In genomic region chr21:15409031-15409430, GRCh38 we compare ENCODE assay signal across 33 cellular contexts.
A peak's percentile ranks its signal among the peaks of the same experiment; 100 is the strongest.
DNase-seq lines count a peak whose midpoint lies in the region; ATAC-seq and TF ChIP-seq lines count a peak whose summit lies in the region.
"Had no signal": no experiment of that assay in that cellular context is flagged by ENCODE, and none has a peak within 500 bp of the region (broad histone marks: within the 10 kb centered on the region; RNA-seq: fewer than 3 reads in every experiment).

No MANE protein-coding gene starts in this region.

- H3K27me3 Mint-ChIP-seq in neural progenitor cell (ENCODE audit: insufficient read depth, low read depth), result no peaks in the 10 kb centered on the region
- H3K27me3 Mint-ChIP-seq: B cell; CD4-positive, alpha-beta memory T cell; CD4-positive, alpha-beta T cell; CD4-positive, CD25-positive, alpha-beta regulatory T cell had no signal

- H3K36me3 ChIP-seq in neural progenitor cell (no peaks in the 10 kb centered on the region), psoas muscle (ENCODE audit: insufficient read depth in 1 of 2, low read depth in 1 of 2) (no peaks in the 10 kb centered on the region), gastrocnemius medialis (no peaks in the 10 kb centered on the region), brain microvascular endothelial cell (replicated peaks) (no peaks in the 10 kb centered on the region), osteoblast (ENCODE audit: insufficient read depth, low read length) (no peaks in the 10 kb centered on the region)
- H3K36me3 ChIP-seq: BE2C had no signal

- H3K4me3 ChIP-seq in neural progenitor cell (no peak overlapping the region), psoas muscle (no peak overlapping the region), gastrocnemius medialis (no peak overlapping the region), brain microvascular endothelial cell (ENCODE audit: low read depth, low read length) (no peak overlapping the region), osteoblast (ENCODE audit: insufficient read depth, low read length) (no peak overlapping the region)
- H3K4me3 ChIP-seq: A549; BLaER1; BLaER1 treated with 17β-estradiol and CSF1 and Interleukin-3, amounts not matched to agents 10 nM and 100 nM had no signal

- no peaks in the 10 kb centered on the region for H3F3A ChIP-seq in neural progenitor cell (ENCODE audit: low read depth)

- no peak overlapping the region for H3K27ac ChIP-seq in neural progenitor cell
- no peak overlapping the region for H3K27ac ChIP-seq in psoas muscle
- no peak overlapping the region for H3K27ac ChIP-seq in gastrocnemius medialis
- no peak overlapping the region for H3K27ac ChIP-seq in brain microvascular endothelial cell
- no peak overlapping the region for H3K27ac ChIP-seq in osteoblast (ENCODE audit: low read depth, low read length)
- H3K27ac ChIP-seq: 22Rv1; A549; BLaER1; BLaER1 treated with 17β-estradiol and CSF1 and Interleukin-3, amounts not matched to agents 10 nM and 100 nM; C4-2B had no signal

- H4K20me1 ChIP-seq in neural progenitor cell (ENCODE audit: low read depth) (no peaks in the 10 kb centered on the region), osteoblast (ENCODE audit: insufficient read depth, low read length) (no peaks in the 10 kb centered on the region)
- H4K20me1 ChIP-seq: BLaER1; BLaER1 treated with 17β-estradiol and CSF1 and Interleukin-3, amounts not matched to agents 10 nM and 100 nM had no signal

- H3K9ac ChIP-seq in neural progenitor cell, result no peak overlapping the region
- H3K9ac ChIP-seq: BLaER1; BLaER1 treated with 17β-estradiol and CSF1 and Interleukin-3, amounts not matched to agents 10 nM and 100 nM had no signal

- H3K27me3 ChIP-seq in neural progenitor cell (no peaks in the 10 kb centered on the region), psoas muscle (ENCODE audit: insufficient read depth in 3 of 3, low read length in 2 of 3) (no peaks in the 10 kb centered on the region), gastrocnemius medialis (no peaks in the 10 kb centered on the region), brain microvascular endothelial cell (replicated peaks) (no peaks in the 10 kb centered on the region), osteoblast (ENCODE audit: insufficient read depth, low read length) (no peaks in the 10 kb centered on the region)
- H3K27me3 ChIP-seq: BE2C; BLaER1; BLaER1 treated with 17β-estradiol and CSF1 and Interleukin-3, amounts not matched to agents 10 nM and 100 nM had no signal

- WGBS in psoas muscle, 3 donors, result 24 to 33% (median 31%) methylated on average over 1 of the region's 1 CpG

- no peak for DNase-seq in neural progenitor cell (ENCODE audit: low spot score)
- no peak for DNase-seq in psoas muscle
- DNase-seq in gastrocnemius medialis, result no peak
- no peak for DNase-seq in brain microvascular endothelial cell
- DNase-seq in inferior parietal cortex (ENCODE audit: extremely low spot score), result no peak
- no peak for DNase-seq in osteoblast (ENCODE audit: insufficient read length, low spot score, missing footprints)
- DNase-seq: 8988T; ACHN; AML-193; BE2C; C1 segment of cervical spinal cord; Caco-2; Calu3; CD4-positive, alpha-beta memory T cell; CD4-positive, alpha-beta T cell; CD4-positive, CD25-positive, alpha-beta regulatory T cell; CD8-positive, alpha-beta memory T cell; CD8-positive, alpha-beta T cell; COR-L47; DMS 273 treated with DMSO at 0.1 percent for 48 hours; DMS153; DMS53; DMS79; DMS79 treated with DMSO at 0.1 percent for 48 hours; DND-41; EL had no signal

- TF ChIP-seq CTCF in neural progenitor cell (IDR thresholded peaks at IDR 0.05) (no peak), psoas muscle (IDR thresholded peaks at IDR 0.05) (no peak), gastrocnemius medialis (IDR thresholded peaks at IDR 0.05 in 4 of 5, conservative IDR thresholded peaks at IDR 0.05 in 1 of 5) (no peak), brain microvascular endothelial cell (IDR thresholded peaks at IDR 0.05; ENCODE audit: low read depth, low read length, missing control alignments) (no peak), osteoblast (IDR thresholded peaks at IDR 0.05; ENCODE audit: extremely low read depth, low read depth, low read length) (no peak)

- H3K9me3 Mint-ChIP-seq in neural progenitor cell, result peaks cover 6% of the 10 kb centered on the region

- H2AFZ ChIP-seq in neural progenitor cell (replicated peaks) (peak overlapping the region; percentile 11), osteoblast (ENCODE audit: low read length) (no peak overlapping the region)

- no peaks in the 10 kb centered on the region for H3K4me1 ChIP-seq in neural progenitor cell
- no peaks in the 10 kb centered on the region for H3K4me1 ChIP-seq in psoas muscle
- peaks cover 0 to 7% of the 10 kb centered on the region in 2 donors for H3K4me1 ChIP-seq in gastrocnemius medialis
- H3K4me1 ChIP-seq in osteoblast (ENCODE audit: insufficient read depth, low read length), result no peaks in the 10 kb centered on the region
- H3K4me1 ChIP-seq: A549, Caco-2 had no signal

- H3K4me2 ChIP-seq in neural progenitor cell (no peak overlapping the region), osteoblast (ENCODE audit: insufficient read depth, low read length) (no peak overlapping the region)
- H3K4me2 ChIP-seq: A549; BLaER1; BLaER1 treated with 17β-estradiol and CSF1 and Interleukin-3, amounts not matched to agents 10 nM and 100 nM had no signal

- H3K4me3 Mint-ChIP-seq in neural progenitor cell, result no peak overlapping the region
- H3K4me3 Mint-ChIP-seq: B cell; CD14-positive monocyte; CD4-positive, alpha-beta memory T cell; CD4-positive, alpha-beta T cell; CD4-positive, CD25-positive, alpha-beta regulatory T cell; CD8-positive, alpha-beta memory T cell; CD8-positive, alpha-beta T cell had no signal

- intact Hi-C loops in psoas muscle (cut with DNase I) (no loop called here), gastrocnemius medialis (cut with DNase I; ENCODE audit: low total_unique reads) (no loop called here)

- ATAC-seq in psoas muscle (peak in 3 of 4 donors; percentile 49 to 80 (median 62)), gastrocnemius medialis (peak; percentile 62 to 78)
- ATAC-seq: A549; CD8-positive, alpha-beta T cell had no signal

- H3K4me1 Mint-ChIP-seq in neural progenitor cell, result peaks cover 14% of the 10 kb centered on the region
- H3K4me1 Mint-ChIP-seq: B cell; CD4-positive, alpha-beta memory T cell; CD4-positive, CD25-positive, alpha-beta regulatory T cell; CD8-positive, alpha-beta memory T cell had no signal

- H3K36me3 Mint-ChIP-seq in neural progenitor cell, result no peaks in the 10 kb centered on the region
- H3K36me3 Mint-ChIP-seq: CD4-positive, CD25-positive, alpha-beta regulatory T cell; CD8-positive, alpha-beta T cell had no signal

- TF ChIP-seq POLR2A in gastrocnemius medialis (IDR thresholded peaks at IDR 0.05), result no peak

- in situ Hi-C loops in gastrocnemius medialis (cut with MboI; ENCODE audit: low sequenced_read_pairs in 4 of 4) (loop anchor here in 1 of 4 donors (10.0 kb wide), 1 partner anchor 64 kb away; no protein-coding TSS in a partner anchor), brain microvascular endothelial cell (cut with HindIII; ENCODE audit: low pct_ligation_motif_present, low sequenced_read_pairs) (no loop called here)

- no peaks in the 10 kb centered on the region for H3K9me3 ChIP-seq in neural progenitor cell (ENCODE audit: low read depth)
- H3K9me3 ChIP-seq in psoas muscle, result no peaks in the 10 kb centered on the region
- H3K9me3 ChIP-seq in gastrocnemius medialis, result no peaks in the 10 kb centered on the region
- no peaks in the 10 kb centered on the region for H3K9me3 ChIP-seq in osteoblast (ENCODE audit: low read depth, low read length)
- H3K9me3 ChIP-seq: A549, BE2C, Caco-2 had no signal

- no peak overlapping the region for H3K27ac Mint-ChIP-seq in neural progenitor cell
- H3K27ac Mint-ChIP-seq: B cell; CD14-positive monocyte; CD4-positive, alpha-beta memory T cell; CD4-positive, alpha-beta T cell; CD4-positive, CD25-positive, alpha-beta regulatory T cell; CD8-positive, alpha-beta memory T cell; CD8-positive, alpha-beta T cell had no signal

- H3K79me2 ChIP-seq in neural progenitor cell (ENCODE audit: low read depth) (no peaks in the 10 kb centered on the region), osteoblast (ENCODE audit: insufficient read depth, low read length) (no peaks in the 10 kb centered on the region)
